8 cellular contexts compared by ENCODE assay signal in genomic region chr17:3916013-3916696, GRCh38. TPM values are rescaled to one million over a fixed set of nuclear protein-coding genes. Genes with fewer than 3 reads are reported as not detected.
A peak's percentile ranks its signal among the peaks of the same experiment; 100 is the strongest.
DNase-seq lines count a peak whose midpoint lies in the region; ATAC-seq and TF ChIP-seq lines count a peak whose summit lies in the region.

P2RX1 (minus strand) TSS chr17:3916465; CDS start chr17:3916225, 240 bp downstream.

- DNase-seq in GM03348 (ENCODE audit: low spot score) (peak; percentile 29), OCI-LY7 (ENCODE audit: low spot score) (peak; percentile 43), pons (ENCODE audit: low spot score) (peak; percentile 35), hepatocyte (ENCODE audit: low spot score) (no peak), NCI-H187 treated with DMSO at 0.1 percent for 48 hours (lab: John Stamatoyannopoulos, UW) (no peak)
- DNase-seq in central memory CD4-positive, alpha-beta T cell = peak; percentile 35

- H3K79me2 ChIP-seq in OCI-LY7 (ENCODE audit: insufficient read depth, low read depth, low read length) = no peaks in the 10 kb centered on the region
- no peaks in the 10 kb centered on the region for H3K79me2 ChIP-seq in hepatocyte

- no peak within 1 kb of the TSS; the same call in 1 of the 2 replicates for H2AFZ ChIP-seq in OCI-LY7 (ENCODE audit: low read length)
- H2AFZ ChIP-seq in hepatocyte = no peak within 1 kb of the TSS

- no TSS peak for BruUV-seq in OCI-LY7 (replicated peaks; lab: Mats Ljungman, UMichigan)

- 82% methylated on average over 26 of the region's 27 CpGs for WGBS in hepatocyte (ENCODE audit: low lambda C conversion rate, missing lambda C conversion rate)

- H3K9me3 ChIP-seq in OCI-LY7 (ENCODE audit: low read length) (no peaks in the 10 kb centered on the region), hepatocyte (ENCODE audit: low read depth) (no peaks in the 10 kb centered on the region)

- H3K4me3 ChIP-seq in OCI-LY7 (ENCODE audit: low read depth, low read length, poor library complexity, severe bottlenecking) = no peak within 1 kb of the TSS
- H3K4me3 ChIP-seq in hepatocyte = no peak within 1 kb of the TSS

- peak within 1 kb of the TSS; percentile 59 for H3K4me2 ChIP-seq in OCI-LY7 (ENCODE audit: low read length)
- H3K4me2 ChIP-seq in hepatocyte = no peak within 1 kb of the TSS

- no peaks in the 10 kb centered on the region for H3K9me2 ChIP-seq in OCI-LY7 (ENCODE audit: insufficient read depth, low read length)
- H3K9me2 ChIP-seq in hepatocyte (replicated peaks; ENCODE audit: insufficient read depth) = no peaks in the 10 kb centered on the region

- H3K4me1 ChIP-seq in OCI-LY7 (ENCODE audit: insufficient read depth, low read length, poor library complexity, severe bottlenecking) = peaks cover 52% of the 10 kb centered on the region
- peaks cover 17% of the 10 kb centered on the region for H3K4me1 ChIP-seq in hepatocyte (ENCODE audit: insufficient read depth)

- POLR2A ChIA-PET in OCI-LY7 (lab: Charles Lee) = interaction anchor here (0.5 to 1.4 kb wide), 6 partner anchors 10 to 1651 kb away, joined by 3 to 9 read pairs (median 3); no protein-coding TSS in a partner anchor

- no peak for ATAC-seq in GM18858 (IDR thresholded peaks at IDR 0.05; ENCODE audit: unreplicated experiment)
- no peak for ATAC-seq in HG02973 (IDR thresholded peaks at IDR 0.05; ENCODE audit: unreplicated experiment)

- CTCF ChIA-PET in OCI-LY7 (lab: Charles Lee; ENCODE audit: unreplicated experiment) = interaction anchor here (1.1 kb wide), 1 partner anchor 31 kb away, joined by 3 read pairs; no protein-coding TSS in a partner anchor

- H3K36me3 ChIP-seq in OCI-LY7 (ENCODE audit: insufficient read depth, low read length) (no peaks in the 10 kb centered on the region), hepatocyte (replicated peaks; ENCODE audit: insufficient read depth, low read depth) (no peaks in the 10 kb centered on the region)

- H3K27me3 ChIP-seq in hepatocyte = no peaks in the 10 kb centered on the region

- TF ChIP-seq CTCF in OCI-LY7 (conservative IDR thresholded peaks at IDR 0.05; ENCODE audit: low read length) (no peak), hepatocyte (IDR thresholded peaks at IDR 0.05; ENCODE audit: poor library complexity) (no peak)

- no peaks in the 10 kb centered on the region for H4K20me1 ChIP-seq in OCI-LY7 (ENCODE audit: insufficient read depth, low read length)
- no peaks in the 10 kb centered on the region for H4K20me1 ChIP-seq in hepatocyte (ENCODE audit: insufficient read depth, poor library complexity, severe bottlenecking)

- H3K27ac ChIP-seq in OCI-LY7 (ENCODE audit: low read depth, low read length, poor library complexity, severe bottlenecking) (no peak within 1 kb of the TSS), hepatocyte (no peak within 1 kb of the TSS)

- intact Hi-C loops in OCI-LY7 (cut with micrococcal nuclease; ENCODE audit: unreplicated experiment) = no loop called here

RNA-seq across cellular contexts. Expression of gene P2RX1, which starts in this region (rescaled TPM):
- total RNA-seq in OCI-LY7 (2014; rRNA removed; shearing (Covaris generic)) = 0.41 and 0.69 TPM in 2 replicates
- total RNA-seq in OCI-LY7 (2022) = 3.3 and 4.5 TPM in 2 replicates
- total RNA-seq in hepatocyte = 0.20 and 0.50 TPM in 2 replicates
- 1.8 and 2.3 TPM in 2 replicates for polyA plus RNA-seq in hepatocyte

Comparison
In these comparisons a context has a peak if more than half of its experiments do, and no peak if none do; other contexts are left out.
1. DNase-seq: peak in GM03348 (single experiment), OCI-LY7 (single experiment), central memory CD4-positive, alpha-beta T cell (single experiment) and pons (single experiment); none in hepatocyte (single experiment) and NCI-H187 treated with DMSO at 0.1 percent for 48 hours (single experiment).